ENCODE assay signal across 11 cellular contexts in genomic region chr1:169694304-169694703, GRCh38. TPM values are rescaled to one million over a fixed set of nuclear protein-coding genes. Genes with fewer than 3 reads are reported as not detected.
DNase-seq lines count a peak whose midpoint lies in the region; ATAC-seq, FAIRE-seq and TF ChIP-seq lines count a peak whose summit lies in the region.
"Had no signal": no experiment of that assay in that cellular context is flagged by ENCODE, and none has a peak within 500 bp of the region (broad histone marks: within the 10 kb centered on the region; RNA-seq: fewer than 3 reads in every experiment).

No MANE protein-coding gene starts in this region.

- H3K9ac ChIP-seq in MM.1S (ENCODE audit: low read length): no peak overlapping the region

- peaks cover 17% of the 10 kb centered on the region for H3K27me3 ChIP-seq in MM.1S (replicated peaks; ENCODE audit: insufficient read depth, low read length)
- H3K27me3 ChIP-seq: colonic mucosa had no signal

- H3K27me3 Mint-ChIP-seq in immature natural killer cell (ENCODE audit: low read depth in 3 of 3): peaks cover 2 to 5% (median 4%) of the 10 kb centered on the region in 3 donors

- H3K4me1 Mint-ChIP-seq in immature natural killer cell: peaks cover 0 to 87% of the 10 kb centered on the region in 2 donors

- H3K36me3 Mint-ChIP-seq in immature natural killer cell: peaks cover 4 to 46% (median 14%) of the 10 kb centered on the region in 3 donors

- H3K4me3 Mint-ChIP-seq in immature natural killer cell: peak overlapping the region; percentile 61 to 76 (median 73)

- no peaks in the 10 kb centered on the region for H3K9me3 ChIP-seq in MM.1S (replicated peaks; ENCODE audit: insufficient read depth, low read length)
- H3K9me3 ChIP-seq: colonic mucosa had no signal

- H4K20me1 ChIP-seq in MM.1S (ENCODE audit: insufficient read depth, low read length): no peaks in the 10 kb centered on the region

- peak overlapping the region; percentile 69 to 94 (median 91) for H3K27ac Mint-ChIP-seq in immature natural killer cell

- ATAC-seq in GM18502 (IDR thresholded peaks at IDR 0.05; ENCODE audit: poor library complexity, unreplicated experiment) (peak; percentile 38), GM21529 (IDR thresholded peaks at IDR 0.05; ENCODE audit: unreplicated experiment) (peak; percentile 35)

- H3K27ac ChIP-seq in MM.1S (ENCODE audit: low read length): no peak overlapping the region; the same call in 1 of the 2 replicates
- H3K27ac ChIP-seq: colonic mucosa had no signal

- no peak overlapping the region for H2AFZ ChIP-seq in MM.1S (ENCODE audit: low read length)

- H3K4me3 ChIP-seq in MM.1S (ENCODE audit: low read length): no peak overlapping the region
- H3K4me3 ChIP-seq: colonic mucosa had no signal

- DNase-seq in MM.1S (peak; percentile 88), immature natural killer cell (peak; percentile 76 to 84 (median 82)), NCI-H524 treated with DMSO at 0.1 percent for 48 hours (lab: John Stamatoyannopoulos, UW) (no peak), frontal cortex (ENCODE audit: low spot score in 2 of 2) (no peak), NCI-H2081 treated with DMSO at 0.1 percent for 48 hours (lab: John Stamatoyannopoulos, UW) (no peak)
- no peak for DNase-seq in activated CD8-positive, alpha-beta memory T cell treated with anti-CD3 and anti-CD28 coated beads for 24 hours
- DNase-seq: colonic mucosa had no signal

- H3K4me2 ChIP-seq in MM.1S (ENCODE audit: low read depth, low read length): peak overlapping the region; percentile 61; the same call in 1 of the 2 replicates

- H3K36me3 ChIP-seq in MM.1S (replicated peaks; ENCODE audit: insufficient read depth, low read length): no peaks in the 10 kb centered on the region
- H3K36me3 ChIP-seq: colonic mucosa had no signal

- H3K4me1 ChIP-seq in MM.1S (ENCODE audit: low read length): peaks cover 55% of the 10 kb centered on the region
- H3K4me1 ChIP-seq: colonic mucosa had no signal

- no peaks in the 10 kb centered on the region for H3K9me2 ChIP-seq in MM.1S (replicated peaks; ENCODE audit: insufficient read depth, low read length)

- no peak for FAIRE-seq in frontal cortex (lab: Jason Lieb, UNC)

- no peaks in the 10 kb centered on the region for H3K79me2 ChIP-seq in MM.1S (ENCODE audit: low read length)

- peak; percentile 57 for TF ChIP-seq CTCF in MM.1S (IDR thresholded peaks at IDR 0.05; ENCODE audit: low read length)

- H3F3A ChIP-seq in MM.1S (ENCODE audit: insufficient read depth, low read length): peaks cover 31% of the 10 kb centered on the region

- no peaks in the 10 kb centered on the region for H3K9me3 Mint-ChIP-seq in immature natural killer cell

RNA-seq across cellular contexts. Expression of gene SELL, which starts 17.1 kb away (rescaled TPM):
- 1,000 to 10,000 TPM; 1,217 to 1,884 (median 1,329) TPM for polyA plus RNA-seq in immature natural killer cell
- 0.82 TPM for total RNA-seq in frontal cortex
- total RNA-seq: kidney epithelial cell had no signal

RNA-seq across cellular contexts. Expression of gene SELE, which starts 39.6 kb away (rescaled TPM):
- polyA plus RNA-seq in immature natural killer cell: not detected
- total RNA-seq in frontal cortex: under 0.01 TPM
- total RNA-seq: kidney epithelial cell; T-helper 2 cell treated with Interferon-gamma antibody and Interleukin-4, amounts not matched to agents 100 ng/mL and 5 ng/mL, for 36 hours had no signal

Comparison
In these comparisons a context has a peak if more than half of its experiments do, and no peak if none do; other contexts are left out.
1. DNase-seq: peak in MM.1S (single experiment) and immature natural killer cell (3 of 3); none in NCI-H524 treated with DMSO at 0.1 percent for 48 hours (single experiment), activated CD8-positive, alpha-beta memory T cell treated with anti-CD3 and anti-CD28 coated beads for 24 hours (single experiment), frontal cortex (0 of 2) and NCI-H2081 treated with DMSO at 0.1 percent for 48 hours (single experiment).